ENCODE assay signal across 16 cellular contexts in genomic region chr4:2700031-2700430, GRCh38.
"Had no signal": no experiment of that assay in that cellular context is flagged by ENCODE, and none has a peak within 500 bp of the region (broad histone marks: within the 10 kb centered on the region; RNA-seq: fewer than 3 reads in every experiment).

No MANE protein-coding gene starts in this region.

- H2AFZ ChIP-seq: parathyroid adenoma had no signal

- H3K27ac Mint-ChIP-seq: activated CD8-positive, alpha-beta memory T cell treated with anti-CD3 and anti-CD28 coated beads, Interleukin-2, amount 10 ng/mL, durations not matched to agents 7 days and 5 days; T-cell had no signal

- DNase-seq: activated CD4-positive, alpha-beta memory T cell treated with anti-CD3 and anti-CD28 coated beads for 36 hours; activated CD8-positive, alpha-beta memory T cell treated with anti-CD3 and anti-CD28 coated beads, Interleukin-2, amount 10 ng/mL, durations not matched to agents 7 days and 5 days; activated effector memory CD4-positive, alpha-beta T cell treated with anti-CD3 and anti-CD28 coated beads, Interleukin-2, amount 50 U/mL, for 16 hours; activated T-cell treated with anti-CD3 and anti-CD28 coated beads, Interleukin-2, amount 50 U/mL, for 4 hours; anterior cingulate cortex; erythroblast; gastrocnemius medialis; heart right ventricle; lower lobe of right lung; naive B cell; SK-N-SH; stimulated activated naive CD4-positive, alpha-beta T cell; T-cell; T-helper 9 cell; trophoblast cell had no signal

- H3K79me2 ChIP-seq: parathyroid adenoma had no signal

- H3K9me2 ChIP-seq: SK-N-SH had no signal

- H3K27me3 Mint-ChIP-seq: activated CD4-positive, alpha-beta memory T cell treated with anti-CD3 and anti-CD28 coated beads for 36 hours; activated CD8-positive, alpha-beta memory T cell treated with anti-CD3 and anti-CD28 coated beads, Interleukin-2, amount 10 ng/mL, durations not matched to agents 7 days and 5 days; naive B cell; T-cell had no signal

- H3K9ac ChIP-seq: parathyroid adenoma, SK-N-SH had no signal

- H3K9me3 Mint-ChIP-seq: activated CD4-positive, alpha-beta memory T cell treated with anti-CD3 and anti-CD28 coated beads for 36 hours; activated T-cell treated with anti-CD3 and anti-CD28 coated beads, Interleukin-2, amount 50 U/mL, for 4 hours; naive B cell; T-cell had no signal

- H3K4me3 ChIP-seq: gastrocnemius medialis, heart right ventricle, lower lobe of right lung had no signal

- H3K4me3 Mint-ChIP-seq: activated CD4-positive, alpha-beta memory T cell treated with anti-CD3 and anti-CD28 coated beads for 36 hours; activated CD8-positive, alpha-beta memory T cell treated with anti-CD3 and anti-CD28 coated beads, Interleukin-2, amount 10 ng/mL, durations not matched to agents 7 days and 5 days; activated T-cell treated with anti-CD3 and anti-CD28 coated beads, Interleukin-2, amount 50 U/mL, for 4 hours; naive B cell; T-cell had no signal

- H3K4me2 ChIP-seq: SK-N-SH had no signal

- H3K4me1 Mint-ChIP-seq: activated CD8-positive, alpha-beta memory T cell treated with anti-CD3 and anti-CD28 coated beads, Interleukin-2, amount 10 ng/mL, durations not matched to agents 7 days and 5 days had no signal

- H3K27ac ChIP-seq: gastrocnemius medialis, heart right ventricle, lower lobe of right lung, parathyroid adenoma had no signal

- ATAC-seq: activated CD8-positive, alpha-beta memory T cell treated with anti-CD3 and anti-CD28 coated beads, Interleukin-2, amount 10 ng/mL, durations not matched to agents 7 days and 5 days; activated T-cell treated with anti-CD3 and anti-CD28 coated beads, Interleukin-2, amount 50 U/mL, for 4 hours; gastrocnemius medialis; lower lobe of right lung; T-cell had no signal

- H3K4me1 ChIP-seq: gastrocnemius medialis, heart right ventricle, lower lobe of right lung had no signal

- H3K27me3 ChIP-seq: gastrocnemius medialis, heart right ventricle had no signal

- H3K9me3 ChIP-seq: gastrocnemius medialis, heart right ventricle, lower lobe of right lung, SK-N-SH had no signal
